In the genomic region with DNA sequence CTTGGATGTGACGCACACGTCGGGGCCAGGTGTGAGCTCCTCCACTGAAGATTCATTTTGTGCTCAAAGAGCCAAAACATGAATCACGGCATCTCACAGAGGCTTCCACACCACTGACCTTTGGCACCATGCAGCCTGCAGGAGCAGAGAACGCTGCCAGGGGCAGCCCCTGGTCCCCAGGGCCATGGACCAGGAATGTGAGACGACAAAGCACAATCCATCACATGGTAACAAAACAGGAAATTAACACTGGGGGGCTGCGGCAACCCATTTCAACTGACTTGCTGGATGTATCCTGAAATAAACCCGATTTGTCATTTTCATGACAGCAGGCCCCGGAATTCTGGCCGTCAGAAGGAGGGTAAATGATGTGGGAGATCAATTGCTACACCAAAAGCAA, we compare ENCODE assay signal across 1 cellular context.
TF ChIP-seq lines count a peak whose summit lies in the region.

No MANE protein-coding gene starts in this region.

TF ChIP-seq in GM23338, 12 proteins besides CTCF, POLR2A, EP300 and RAD21 (continued from another document):
- TF ChIP-seq, protein P1, sequence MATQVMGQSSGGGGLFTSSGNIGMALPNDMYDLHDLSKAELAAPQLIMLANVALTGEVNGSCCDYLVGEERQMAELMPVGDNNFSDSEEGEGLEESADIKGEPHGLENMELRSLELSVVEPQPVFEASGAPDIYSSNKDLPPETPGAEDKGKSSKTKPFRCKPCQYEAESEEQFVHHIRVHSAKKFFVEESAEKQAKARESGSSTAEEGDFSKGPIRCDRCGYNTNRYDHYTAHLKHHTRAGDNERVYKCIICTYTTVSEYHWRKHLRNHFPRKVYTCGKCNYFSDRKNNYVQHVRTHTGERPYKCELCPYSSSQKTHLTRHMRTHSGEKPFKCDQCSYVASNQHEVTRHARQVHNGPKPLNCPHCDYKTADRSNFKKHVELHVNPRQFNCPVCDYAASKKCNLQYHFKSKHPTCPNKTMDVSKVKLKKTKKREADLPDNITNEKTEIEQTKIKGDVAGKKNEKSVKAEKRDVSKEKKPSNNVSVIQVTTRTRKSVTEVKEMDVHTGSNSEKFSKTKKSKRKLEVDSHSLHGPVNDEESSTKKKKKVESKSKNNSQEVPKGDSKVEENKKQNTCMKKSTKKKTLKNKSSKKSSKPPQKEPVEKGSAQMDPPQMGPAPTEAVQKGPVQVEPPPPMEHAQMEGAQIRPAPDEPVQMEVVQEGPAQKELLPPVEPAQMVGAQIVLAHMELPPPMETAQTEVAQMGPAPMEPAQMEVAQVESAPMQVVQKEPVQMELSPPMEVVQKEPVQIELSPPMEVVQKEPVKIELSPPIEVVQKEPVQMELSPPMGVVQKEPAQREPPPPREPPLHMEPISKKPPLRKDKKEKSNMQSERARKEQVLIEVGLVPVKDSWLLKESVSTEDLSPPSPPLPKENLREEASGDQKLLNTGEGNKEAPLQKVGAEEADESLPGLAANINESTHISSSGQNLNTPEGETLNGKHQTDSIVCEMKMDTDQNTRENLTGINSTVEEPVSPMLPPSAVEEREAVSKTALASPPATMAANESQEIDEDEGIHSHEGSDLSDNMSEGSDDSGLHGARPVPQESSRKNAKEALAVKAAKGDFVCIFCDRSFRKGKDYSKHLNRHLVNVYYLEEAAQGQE (IDR thresholded peaks at IDR 0.05; ENCODE audit: unreplicated experiment) = no peak
- no peak for TF ChIP-seq EZH2phosphoT487 (IDR thresholded peaks at IDR 0.05; ENCODE audit: unreplicated experiment)
- TF ChIP-seq, protein P2, sequence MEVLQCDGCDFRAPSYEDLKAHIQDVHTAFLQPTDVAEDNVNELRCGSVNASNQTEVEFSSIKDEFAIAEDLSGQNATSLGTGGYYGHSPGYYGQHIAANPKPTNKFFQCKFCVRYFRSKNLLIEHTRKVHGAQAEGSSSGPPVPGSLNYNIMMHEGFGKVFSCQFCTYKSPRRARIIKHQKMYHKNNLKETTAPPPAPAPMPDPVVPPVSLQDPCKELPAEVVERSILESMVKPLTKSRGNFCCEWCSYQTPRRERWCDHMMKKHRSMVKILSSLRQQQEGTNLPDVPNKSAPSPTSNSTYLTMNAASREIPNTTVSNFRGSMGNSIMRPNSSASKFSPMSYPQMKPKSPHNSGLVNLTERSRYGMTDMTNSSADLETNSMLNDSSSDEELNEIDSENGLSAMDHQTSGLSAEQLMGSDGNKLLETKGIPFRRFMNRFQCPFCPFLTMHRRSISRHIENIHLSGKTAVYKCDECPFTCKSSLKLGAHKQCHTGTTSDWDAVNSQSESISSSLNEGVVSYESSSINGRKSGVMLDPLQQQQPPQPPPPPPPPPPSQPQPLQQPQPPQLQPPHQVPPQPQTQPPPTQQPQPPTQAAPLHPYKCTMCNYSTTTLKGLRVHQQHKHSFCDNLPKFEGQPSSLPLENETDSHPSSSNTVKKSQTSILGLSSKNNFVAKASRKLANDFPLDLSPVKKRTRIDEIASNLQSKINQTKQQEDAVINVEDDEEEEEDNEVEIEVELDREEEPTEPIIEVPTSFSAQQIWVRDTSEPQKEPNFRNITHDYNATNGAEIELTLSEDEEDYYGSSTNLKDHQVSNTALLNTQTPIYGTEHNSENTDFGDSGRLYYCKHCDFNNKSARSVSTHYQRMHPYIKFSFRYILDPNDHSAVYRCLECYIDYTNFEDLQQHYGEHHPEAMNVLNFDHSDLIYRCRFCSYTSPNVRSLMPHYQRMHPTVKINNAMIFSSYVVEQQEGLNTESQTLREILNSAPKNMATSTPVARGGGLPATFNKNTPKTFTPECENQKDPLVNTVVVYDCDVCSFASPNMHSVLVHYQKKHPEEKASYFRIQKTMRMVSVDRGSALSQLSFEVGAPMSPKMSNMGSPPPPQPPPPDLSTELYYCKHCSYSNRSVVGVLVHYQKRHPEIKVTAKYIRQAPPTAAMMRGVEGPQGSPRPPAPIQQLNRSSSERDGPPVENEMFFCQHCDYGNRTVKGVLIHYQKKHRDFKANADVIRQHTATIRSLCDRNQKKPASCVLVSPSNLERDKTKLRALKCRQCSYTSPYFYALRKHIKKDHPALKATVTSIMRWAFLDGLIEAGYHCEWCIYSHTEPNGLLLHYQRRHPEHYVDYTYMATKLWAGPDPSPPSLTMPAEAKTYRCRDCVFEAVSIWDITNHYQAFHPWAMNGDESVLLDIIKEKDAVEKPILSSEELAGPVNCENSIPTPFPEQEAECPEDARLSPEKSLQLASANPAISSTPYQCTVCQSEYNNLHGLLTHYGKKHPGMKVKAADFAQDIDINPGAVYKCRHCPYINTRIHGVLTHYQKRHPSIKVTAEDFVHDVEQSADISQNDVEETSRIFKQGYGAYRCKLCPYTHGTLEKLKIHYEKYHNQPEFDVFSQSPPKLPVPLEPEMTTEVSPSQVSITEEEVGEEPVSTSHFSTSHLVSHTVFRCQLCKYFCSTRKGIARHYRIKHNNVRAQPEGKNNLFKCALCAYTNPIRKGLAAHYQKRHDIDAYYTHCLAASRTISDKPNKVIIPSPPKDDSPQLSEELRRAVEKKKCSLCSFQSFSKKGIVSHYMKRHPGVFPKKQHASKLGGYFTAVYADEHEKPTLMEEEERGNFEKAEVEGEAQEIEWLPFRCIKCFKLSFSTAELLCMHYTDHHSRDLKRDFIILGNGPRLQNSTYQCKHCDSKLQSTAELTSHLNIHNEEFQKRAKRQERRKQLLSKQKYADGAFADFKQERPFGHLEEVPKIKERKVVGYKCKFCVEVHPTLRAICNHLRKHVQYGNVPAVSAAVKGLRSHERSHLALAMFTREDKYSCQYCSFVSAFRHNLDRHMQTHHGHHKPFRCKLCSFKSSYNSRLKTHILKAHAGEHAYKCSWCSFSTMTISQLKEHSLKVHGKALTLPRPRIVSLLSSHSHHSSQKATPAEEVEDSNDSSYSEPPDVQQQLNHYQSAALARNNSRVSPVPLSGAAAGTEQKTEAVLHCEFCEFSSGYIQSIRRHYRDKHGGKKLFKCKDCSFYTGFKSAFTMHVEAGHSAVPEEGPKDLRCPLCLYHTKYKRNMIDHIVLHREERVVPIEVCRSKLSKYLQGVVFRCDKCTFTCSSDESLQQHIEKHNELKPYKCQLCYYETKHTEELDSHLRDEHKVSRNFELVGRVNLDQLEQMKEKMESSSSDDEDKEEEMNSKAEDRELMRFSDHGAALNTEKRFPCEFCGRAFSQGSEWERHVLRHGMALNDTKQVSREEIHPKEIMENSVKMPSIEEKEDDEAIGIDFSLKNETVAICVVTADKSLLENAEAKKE (CRISPR knock-in tag; IDR thresholded peaks at IDR 0.05) = no peak
